8 cellular contexts compared by ENCODE assay signal in the genomic region with DNA sequence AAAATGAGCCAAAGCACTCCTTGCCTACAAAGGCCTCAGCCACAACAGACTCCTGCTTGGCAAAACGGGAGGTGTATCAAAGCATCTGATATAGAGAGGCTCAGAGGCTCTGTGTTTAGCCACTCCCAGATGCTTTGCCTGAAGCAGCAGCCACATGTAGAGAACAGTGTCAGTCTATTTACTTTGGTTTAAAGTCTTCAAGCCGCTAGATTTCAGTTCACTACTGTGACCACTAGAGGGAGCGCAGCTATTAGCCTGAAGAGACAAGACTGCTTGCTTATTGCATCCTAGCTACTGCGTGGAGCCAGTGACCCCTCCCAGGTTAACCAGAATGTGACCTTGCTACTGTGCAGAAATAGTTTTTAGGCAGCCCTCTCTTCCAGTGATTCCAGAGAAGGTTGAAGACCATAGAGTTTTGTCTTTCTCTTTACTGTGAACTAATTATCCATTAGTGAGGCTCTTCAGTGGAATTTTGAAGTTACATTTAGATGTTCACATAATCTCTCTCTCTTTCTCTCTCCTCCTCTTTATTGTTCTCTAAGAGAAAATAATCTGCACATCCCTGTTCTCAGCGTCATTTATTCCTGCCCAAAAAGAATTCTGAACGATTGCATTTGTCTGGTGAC. TPM values are rescaled to one million over a fixed set of nuclear protein-coding genes. Genes with fewer than 3 reads are reported as not detected.
A peak's percentile ranks its signal among the peaks of the same experiment; 100 is the strongest.
DNase-seq lines count a peak whose midpoint lies in the region; ATAC-seq, FAIRE-seq and TF ChIP-seq lines count a peak whose summit lies in the region.

No MANE protein-coding gene starts in this region.

- H3K27ac ChIP-seq in WERI-Rb-1 (no peak overlapping the region), kidney (ENCODE audit: low read depth in 2 of 2, low read length in 2 of 2) (no peak overlapping the region)

- no peak overlapping the region for H3K9ac ChIP-seq in kidney (ENCODE audit: low read length in 2 of 2)

- H3K9me3 ChIP-seq in BE2C (no peaks in the 10 kb centered on the region), WERI-Rb-1 (ENCODE audit: severe bottlenecking) (no peaks in the 10 kb centered on the region), kidney (ENCODE audit: control insufficient read depth in 1 of 2, low read length in 2 of 2) (no peaks in the 10 kb centered on the region)

- intact Hi-C loops in kidney (cut with DNase I): loop anchor here (5.0 kb wide), 1 partner anchor 277 kb away; no protein-coding TSS in a partner anchor

- FAIRE-seq in bronchial epithelial cell (lab: Jason Lieb, UNC): peak; percentile 47
- FAIRE-seq in kidney (lab: Jason Lieb, UNC): no peak

- DNase-seq in BE2C: peak; percentile 60
- peak; percentile 28 for DNase-seq in NCI-H2171 (lab: John Stamatoyannopoulos, UW)
- peak; percentile 82 for DNase-seq in WERI-Rb-1
- DNase-seq in bronchial epithelial cell (ENCODE audit: low read depth): peak; percentile 81
- no peak for DNase-seq in kidney
- DNase-seq in stimulated activated CD4-positive, alpha-beta T cell treated with anti-CD3 and anti-CD28 coated beads, Interleukin-2, amount 100 ng/mL, for 24 hours: peak; percentile 42 to 54

- TF ChIP-seq CTCF in BE2C (IDR thresholded peaks at IDR 0.05; ENCODE audit: low read depth, low read length) (peak; percentile 94), WERI-Rb-1 (IDR thresholded peaks at IDR 0.05; ENCODE audit: low read depth, low read length) (peak; percentile 84), bronchial epithelial cell (IDR thresholded peaks at IDR 0.05; ENCODE audit: insufficient read depth, low read length, severe bottlenecking) (peak; percentile 94), kidney (IDR thresholded peaks at IDR 0.05; ENCODE audit: borderline replicate concordance, extremely low read depth, insufficient read depth) (peak; percentile 92)

- H3K4me1 ChIP-seq in BE2C: no peaks in the 10 kb centered on the region
- H3K4me1 ChIP-seq in kidney (ENCODE audit: control insufficient read depth in 1 of 2, insufficient read depth in 1 of 2, low read depth in 1 of 2, low read length in 2 of 2): no peaks in the 10 kb centered on the region

- H3K27me3 ChIP-seq in BE2C (no peaks in the 10 kb centered on the region), WERI-Rb-1 (ENCODE audit: insufficient read depth, low read depth, severe bottlenecking) (no peaks in the 10 kb centered on the region), bronchial epithelial cell (ENCODE audit: control insufficient read depth, insufficient read depth, low read length) (no peaks in the 10 kb centered on the region)

- ATAC-seq in GM19023 (IDR thresholded peaks at IDR 0.05; ENCODE audit: unreplicated experiment) (peak; percentile 97), HG03139 (IDR thresholded peaks at IDR 0.05; ENCODE audit: unreplicated experiment) (peak; percentile 90)

- no peak overlapping the region for H3K4me3 ChIP-seq in BE2C (ENCODE audit: low read depth, low read length)
- H3K4me3 ChIP-seq in WERI-Rb-1 (ENCODE audit: low read depth, low read length): no peak overlapping the region
- H3K4me3 ChIP-seq in bronchial epithelial cell (ENCODE audit: low read depth, low read length): no peak overlapping the region
- no peak overlapping the region for H3K4me3 ChIP-seq in kidney (ENCODE audit: low read length in 2 of 2)

- H3K36me3 ChIP-seq in BE2C: no peaks in the 10 kb centered on the region
- H3K36me3 ChIP-seq in WERI-Rb-1: no peaks in the 10 kb centered on the region
- H3K36me3 ChIP-seq in bronchial epithelial cell (ENCODE audit: control insufficient read depth, insufficient read depth, low read length): no peaks in the 10 kb centered on the region
- H3K36me3 ChIP-seq in kidney (ENCODE audit: control insufficient read depth in 1 of 2, insufficient read depth in 2 of 2, low read length in 2 of 2): no peaks in the 10 kb centered on the region

RNA-seq across cellular contexts. Expression of gene BMP3, which starts 39.3 kb away (rescaled TPM):
- not detected for polyA plus RNA-seq in BE2C (2012; ENCODE audit: insufficient read depth, insufficient read length, low read depth)
- total RNA-seq in bronchial epithelial cell: under 0.01 and 0.38 TPM in 2 replicates
- total RNA-seq in kidney: 0.28 TPM
- polyA plus RNA-seq in kidney (ENCODE audit: insufficient read depth, low read depth, low replicate concordance): not detected
